ENCODE assay signal across 8 cellular contexts in genomic region chr11:64207247-64208085, GRCh38. TPM values are rescaled to one million over a fixed set of nuclear protein-coding genes. Genes with fewer than 3 reads are reported as not detected.
A peak's percentile ranks its signal among the peaks of the same experiment; 100 is the strongest.
DNase-seq lines count a peak whose midpoint lies in the region; ATAC-seq, FAIRE-seq and TF ChIP-seq lines count a peak whose summit lies in the region.

No MANE protein-coding gene starts in this region.

- no peaks in the 10 kb centered on the region for H3K9me3 Mint-ChIP-seq in activated T-cell treated with anti-CD3 and anti-CD28 coated beads, Interleukin-2, amount 50 U/mL, for 4 hours

- peaks cover 40% of the 10 kb centered on the region for H3K36me3 Mint-ChIP-seq in activated T-cell treated with anti-CD3 and anti-CD28 coated beads, Interleukin-2, amount 50 U/mL, for 4 hours (ENCODE audit: insufficient read depth)

- H3K4me1 Mint-ChIP-seq in activated T-cell treated with anti-CD3 and anti-CD28 coated beads, Interleukin-2, amount 50 U/mL, for 4 hours (ENCODE audit: low read depth) = peaks cover 42% of the 10 kb centered on the region

- H3K4me3 ChIP-seq in NT2/D1 (ENCODE audit: insufficient read length, low read depth) = no peak overlapping the region
- peak overlapping the region; percentile 33 to 54 (median 39) for H3K4me3 ChIP-seq in skin epidermis

- DNase-seq in EL = peak; percentile 81
- peak; percentile 72 for DNase-seq in H54 (ENCODE audit: insufficient read length, low spot score)
- DNase-seq in NT2/D1 (ENCODE audit: low read depth, low spot score) = no peak
- peak; percentile 76 for DNase-seq in activated T-cell treated with anti-CD3 and anti-CD28 coated beads, Interleukin-2, amount 50 U/mL, for 4 hours
- DNase-seq in frontal cortex (ENCODE audit: low spot score in 2 of 2) = peak; percentile 47 to 65
- DNase-seq in iPS-NIHi7 (ENCODE audit: extremely low spot score) = no peak
- DNase-seq in NCI-H146 (lab: John Stamatoyannopoulos, UW) = no peak

- H3K27me3 ChIP-seq in NT2/D1 (ENCODE audit: insufficient read depth, insufficient read length) = no peaks in the 10 kb centered on the region

- TF ChIP-seq POLR2A in H54 (IDR thresholded peaks at IDR 0.05; ENCODE audit: low read depth, low read length) = peak; percentile 20; the same call in 1 of the 2 replicates

- FAIRE-seq in H54 (lab: Jason Lieb, UNC) (no peak), frontal cortex (lab: Jason Lieb, UNC) (no peak)

- ATAC-seq in activated T-cell treated with anti-CD3 and anti-CD28 coated beads, Interleukin-2, amount 50 U/mL, for 4 hours = peak; percentile 78 to 79

- peak overlapping the region; percentile 9 for H3K9ac ChIP-seq in NT2/D1 (ENCODE audit: insufficient read length, low read depth)

- H3K27me3 Mint-ChIP-seq in activated T-cell treated with anti-CD3 and anti-CD28 coated beads, Interleukin-2, amount 50 U/mL, for 4 hours (ENCODE audit: low read depth) = no peaks in the 10 kb centered on the region

- H3K4me3 Mint-ChIP-seq in activated T-cell treated with anti-CD3 and anti-CD28 coated beads, Interleukin-2, amount 50 U/mL, for 4 hours = peak overlapping the region; percentile 96

- H3K9me3 ChIP-seq in NT2/D1 (ENCODE audit: insufficient read depth, low read length) = no peaks in the 10 kb centered on the region

- H3K27ac ChIP-seq in skin epidermis = peak overlapping the region; percentile 31 to 97 (median 87)

- H3K36me3 ChIP-seq in NT2/D1 (ENCODE audit: insufficient read depth, insufficient read length, low read length) = peaks cover 77% of the 10 kb centered on the region

- peaks cover 23% of the 10 kb centered on the region for H3K4me1 ChIP-seq in NT2/D1 (ENCODE audit: insufficient read depth, insufficient read length)

RNA-seq across cellular contexts. Expression of gene FERMT3, which starts 0.9 kb away (rescaled TPM):
- total RNA-seq in activated T-cell treated with anti-CD3 and anti-CD28 coated beads, Interleukin-2, amount 50 U/mL, for 4 hours = 100 to 1,000 TPM; 368 to 444 (median 399) TPM
- total RNA-seq in frontal cortex = 0.41 TPM

RNA-seq across cellular contexts. Expression of gene TRPT1, which starts 18.5 kb away (rescaled TPM):
- 10 to 100 TPM; 24.3 to 31.0 (median 28.6) TPM for total RNA-seq in activated T-cell treated with anti-CD3 and anti-CD28 coated beads, Interleukin-2, amount 50 U/mL, for 4 hours
- total RNA-seq in frontal cortex = 10.6 TPM

RNA-seq across cellular contexts. Expression of gene NUDT22, which starts 18.6 kb away (rescaled TPM):
- total RNA-seq in activated T-cell treated with anti-CD3 and anti-CD28 coated beads, Interleukin-2, amount 50 U/mL, for 4 hours = 10 to 100 TPM; 82.4 to 88.3 (median 86.1) TPM
- total RNA-seq in frontal cortex = 12.6 TPM

RNA-seq across cellular contexts. Expression of gene STIP1, which starts 21.5 kb away (rescaled TPM):
- 100 to 1,000 TPM; 439 to 477 (median 457) TPM for total RNA-seq in activated T-cell treated with anti-CD3 and anti-CD28 coated beads, Interleukin-2, amount 50 U/mL, for 4 hours
- 91.7 TPM for total RNA-seq in frontal cortex

RNA-seq across cellular contexts. Expression of gene DNAJC4, which starts 22.9 kb away (rescaled TPM):
- total RNA-seq in activated T-cell treated with anti-CD3 and anti-CD28 coated beads, Interleukin-2, amount 50 U/mL, for 4 hours = 10 to 100 TPM; 15.0 to 16.6 (median 16.1) TPM
- 9.8 TPM for total RNA-seq in frontal cortex

Comparison
In these comparisons a context has a peak if more than half of its experiments do, and no peak if none do; other contexts are left out.
1. DNase-seq: peak in EL (single experiment), H54 (single experiment), activated T-cell treated with anti-CD3 and anti-CD28 coated beads, Interleukin-2, amount 50 U/mL, for 4 hours (single experiment) and frontal cortex (2 of 2); none in NT2/D1 (single experiment), iPS-NIHi7 (single experiment) and NCI-H146 (single experiment).
2. RNA of gene FERMT3, which starts 0.9 kb away (total RNA-seq): 368 to 444 TPM in activated T-cell treated with anti-CD3 and anti-CD28 coated beads, Interleukin-2, amount 50 U/mL, for 4 hours; 0.41 TPM in frontal cortex (single experiment); every median in the first group is over 100 times any median in the second.